In genomic region chr14:51310453-51311074, GRCh38 we compare ENCODE assay signal across 12 cellular contexts.
DNase-seq lines count a peak whose midpoint lies in the region; ATAC-seq and TF ChIP-seq lines count a peak whose summit lies in the region.
"Had no signal": no experiment of that assay in that cellular context is flagged by ENCODE, and none has a peak within 500 bp of the region (broad histone marks: within the 10 kb centered on the region; RNA-seq: fewer than 3 reads in every experiment).

No MANE protein-coding gene starts in this region.

- DNase-seq in LHCN-M2 (ENCODE audit: low read depth) = peak; percentile 96
- peak; percentile 78 for DNase-seq in astrocyte of the cerebellum (ENCODE audit: low read depth)
- DNase-seq in sciatic nerve (ENCODE audit: low spot score) = no peak
- no peak for DNase-seq in left lobe of liver (ENCODE audit: low spot score)
- DNase-seq in NCI-H187 treated with DMSO at 0.1 percent for 48 hours (lab: John Stamatoyannopoulos, UW) = no peak
- DNase-seq in NCI-H2107 (lab: John Stamatoyannopoulos, UW) = no peak
- DNase-seq: mesendoderm, NCI-H1930 had no signal

- 8 to 12% methylated on average over 3 of the region's 3 CpGs for WGBS in gastroesophageal sphincter (ENCODE audit: low coverage in 1 of 2), 2 donors

- peaks cover 5 to 15% (median 10%) of the 10 kb centered on the region in 3 donors for H3K4me1 ChIP-seq in gastroesophageal sphincter
- H3K4me1 ChIP-seq: ascending aorta had no signal

- in situ Hi-C loops in astrocyte of the cerebellum (cut with HindIII; ENCODE audit: low sequenced_read_pairs) = no loop called here

- intact Hi-C loops in sciatic nerve (cut with DNase I) = no loop called here

- peak overlapping the region in 2 of 4 donors; percentile 6 to 42 for H3K27ac ChIP-seq in gastroesophageal sphincter
- H3K27ac ChIP-seq: ascending aorta had no signal

- TF ChIP-seq CTCF in astrocyte of the cerebellum (IDR thresholded peaks at IDR 0.05; ENCODE audit: low read depth, low read length, missing control alignments) (no peak), gastroesophageal sphincter (IDR thresholded peaks at IDR 0.05) (no peak)

- H3K4me3 ChIP-seq in astrocyte of the cerebellum (ENCODE audit: low read depth, low read length) = no peak overlapping the region
- H3K4me3 ChIP-seq in gastroesophageal sphincter = no peak overlapping the region
- H3K4me3 ChIP-seq: ascending aorta, GM12878 had no signal

- H3K9me3 ChIP-seq in gastroesophageal sphincter = no peaks in the 10 kb centered on the region
- H3K9me3 ChIP-seq: ascending aorta had no signal

- no peaks in the 10 kb centered on the region for H3K36me3 ChIP-seq in gastroesophageal sphincter
- H3K36me3 ChIP-seq: ascending aorta had no signal

- TF ChIP-seq POLR2A in gastroesophageal sphincter (IDR thresholded peaks at IDR 0.05) = no peak

- no peak for TF ChIP-seq EP300 in gastroesophageal sphincter (IDR thresholded peaks at IDR 0.05)

- ATAC-seq in gastroesophageal sphincter (peak; percentile 63), sciatic nerve (peak; percentile 90), left lobe of liver (no peak), HG02938 (IDR thresholded peaks at IDR 0.05; ENCODE audit: unreplicated experiment) (no peak)
- ATAC-seq: GM12878 had no signal

- H3K27me3 ChIP-seq in gastroesophageal sphincter = no peaks in the 10 kb centered on the region
- H3K27me3 ChIP-seq: ascending aorta had no signal

Comparison
In these comparisons a context has a peak if more than half of its experiments do, and no peak if none do; other contexts are left out.
1. DNase-seq: peak in LHCN-M2 (single experiment) and astrocyte of the cerebellum (single experiment); none in sciatic nerve (single experiment), left lobe of liver (single experiment), NCI-H187 treated with DMSO at 0.1 percent for 48 hours (single experiment) and NCI-H2107 (single experiment).
2. ATAC-seq: peak in gastroesophageal sphincter (single experiment) and sciatic nerve (single experiment); none in left lobe of liver (single experiment) and HG02938 (single experiment).